In genomic region chr10:73911553-73912004, GRCh38 we compare ENCODE assay signal across 8 cellular contexts. TPM values are rescaled to one million over a fixed set of nuclear protein-coding genes. Genes with fewer than 3 reads are reported as not detected.
DNase-seq lines count a peak whose midpoint lies in the region; ATAC-seq, FAIRE-seq and TF ChIP-seq lines count a peak whose summit lies in the region.

No MANE protein-coding gene starts in this region.

- CTCF ChIA-PET in BJ (lab: Yijun Ruan, JAX) (interaction anchor here (0.8 to 1.0 kb wide), 2 partner anchors 8 to 20 kb away, joined by 3 to 5 read pairs; no protein-coding TSS in a partner anchor), H1 (lab: Charles Lee; ENCODE audit: partially characterized antibody) (interaction anchor here (1.1 to 3.0 kb wide), 4 partner anchors 23 to 170 kb away, joined by 3 to 12 read pairs (median 3); no protein-coding TSS in a partner anchor)

- H3K4me3 Mint-ChIP-seq in natural killer cell treated with Interleukin-12 subunit alpha and Interleukin-12 subunit beta and Interleukin-15 and Interleukin-18, amount 100 ng/mL, for 72 hours = peak overlapping the region; percentile 90

- H4K8ac ChIP-seq in H1 (ENCODE audit: extremely low read depth, insufficient read depth, low read length) = no peak overlapping the region

- H3K27ac Mint-ChIP-seq in natural killer cell treated with Interleukin-12 subunit alpha and Interleukin-12 subunit beta and Interleukin-15 and Interleukin-18, amount 100 ng/mL, for 72 hours = no peak overlapping the region

- H3K14ac ChIP-seq in H1 (ENCODE audit: insufficient read length) = no peak overlapping the region

- H3K9me3 ChIP-seq in H1 (ENCODE audit: insufficient read depth in 2 of 2, low read depth in 1 of 2, low read length in 1 of 2) = no peaks in the 10 kb centered on the region

- H3K56ac ChIP-seq in H1 (replicated peaks; ENCODE audit: insufficient read length, low read depth, low read length) = no peak overlapping the region

- peaks cover 37 to 39% of the 10 kb centered on the region in 2 donors for H3K4me1 Mint-ChIP-seq in natural killer cell treated with Interleukin-12 subunit alpha and Interleukin-12 subunit beta and Interleukin-15 and Interleukin-18, amount 100 ng/mL, for 72 hours (ENCODE audit: low read depth in 2 of 2)

- H2BK5ac ChIP-seq in H1 (ENCODE audit: low read depth, low read length) = no peak overlapping the region; the same call in 1 of the 2 replicates

- H3K23ac ChIP-seq in H1 (ENCODE audit: insufficient read length) = no peak overlapping the region

- H3K9ac ChIP-seq in H1 (replicated peaks in 1 of 4; ENCODE audit: extremely low read depth in 1 of 4, low read depth in 3 of 4, low read length in 3 of 4) = peak overlapping the region in 2 of 4 experiments; percentile 25; a peak in 3 of 7 replicates

- H4K20me1 ChIP-seq in H1 (replicated peaks in 1 of 2; ENCODE audit: control insufficient read depth in 1 of 2, insufficient read depth in 2 of 2, low read length in 2 of 2) = no peaks in the 10 kb centered on the region

- H3K4me3 ChIP-seq in BJ (ENCODE audit: low read depth, low read length) (peak overlapping the region; percentile 65), H1 (ENCODE audit: extremely low read depth in 1 of 4, insufficient read depth in 2 of 4, low read depth in 3 of 4, low read length in 4 of 4) (peak overlapping the region; percentile 72 to 84 (median 79))

- H3K79me2 ChIP-seq in H1 (ENCODE audit: control insufficient read depth in 1 of 2, insufficient read depth in 2 of 2, low read length in 2 of 2) = no peaks in the 10 kb centered on the region

- H3K36me3 Mint-ChIP-seq in natural killer cell treated with Interleukin-12 subunit alpha and Interleukin-12 subunit beta and Interleukin-15 and Interleukin-18, amount 100 ng/mL, for 72 hours = no peaks in the 10 kb centered on the region

- peak overlapping the region; percentile 92 to 96 for H3K4me2 ChIP-seq in H1 (ENCODE audit: insufficient read depth in 1 of 2, low read depth in 2 of 2, low read length in 2 of 2)

- TF ChIP-seq CTCF in BJ (IDR thresholded peaks at IDR 0.05; ENCODE audit: insufficient read depth, low read depth, low read length) = no peak
- TF ChIP-seq CTCF in H1 (IDR thresholded peaks at IDR 0.05; ENCODE audit: control extremely low read depth in 1 of 3, insufficient read depth in 1 of 3, low read depth in 1 of 3, low read length in 3 of 3) = no peak
- TF ChIP-seq CTCF in GM10266 (IDR thresholded peaks at IDR 0.05; ENCODE audit: control insufficient read depth, insufficient read depth, low read depth, missing control alignments) = no peak

- peaks cover 7 to 32% (median 27%) of the 10 kb centered on the region in 4 experiments for H3K4me1 ChIP-seq in H1 (replicated peaks in 1 of 4; ENCODE audit: control insufficient read depth in 3 of 4, insufficient read depth in 4 of 4, low read length in 3 of 4)

- TF ChIP-seq POLR2A in H1 (IDR thresholded peaks at IDR 0.05; ENCODE audit: control extremely low read depth in 1 of 2, low read depth in 2 of 2, low read length in 2 of 2) = no peak

- no peaks in the 10 kb centered on the region; the same call in 1 of the 2 replicates for H3K79me1 ChIP-seq in H1 (ENCODE audit: low read depth, low read length)

- no peak overlapping the region for H2BK120ac ChIP-seq in H1 (replicated peaks; ENCODE audit: low read depth, low read length)

- DNase-seq in BJ (ENCODE audit: low read depth) = no peak
- peak; percentile 50 for DNase-seq in M059J (ENCODE audit: low read depth)
- no peak for DNase-seq in H1 (ENCODE audit: low read depth in 1 of 2, low spot score in 2 of 2)
- no peak for DNase-seq in natural killer cell treated with Interleukin-12 subunit alpha and Interleukin-12 subunit beta and Interleukin-15 and Interleukin-18, amount 100 ng/mL, for 72 hours (ENCODE audit: low spot score)
- no peak for DNase-seq in substantia nigra (lab: John Stamatoyannopoulos, UW)
- no peak for DNase-seq in GM10266 (ENCODE audit: extremely low spot score)

- H4K91ac ChIP-seq in H1 (replicated peaks; ENCODE audit: insufficient read length, low read length) = no peak overlapping the region

- H2BK20ac ChIP-seq in H1 (ENCODE audit: low read length) = peak overlapping the region; percentile 80; the same call in 1 of the 2 replicates

- 14% methylated on average over 13 of the region's 14 CpGs; no CpG with 5 or more reads in 1 of the 2 experiments for WGBS in H1 (ENCODE audit: extremely low coverage in 1 of 2, insufficient coverage in 1 of 2, insufficient read length in 1 of 2, insufficient replicate concordance in 2 of 2, low coverage in 1 of 2, low lambda C conversion rate in 2 of 2, missing lambda C conversion rate in 1 of 2), 2 experiments

- H3K23me2 ChIP-seq in H1 (ENCODE audit: low read depth, low read length) = peaks cover 12% of the 10 kb centered on the region; the same call in 1 of the 2 replicates

- no peak overlapping the region for H2AK5ac ChIP-seq in H1 (ENCODE audit: low read depth, low read length)

- H3K27ac ChIP-seq in H1 (ENCODE audit: low read depth, low read length) (no peak overlapping the region), substantia nigra (ENCODE audit: low read depth, low read length, poor library complexity, severe bottlenecking) (no peak overlapping the region)

- no peak for FAIRE-seq in H1 (lab: Jason Lieb, UNC)

- no peak for TF ChIP-seq RAD21 in H1 (IDR thresholded peaks at IDR 0.05 in 1 of 2, conservative IDR thresholded peaks at IDR 0.05 in 1 of 2; ENCODE audit: low read depth in 2 of 2, low read length in 2 of 2)

- POLR2A ChIA-PET in BJ (lab: Charles Lee) = no interaction called here
- POLR2A ChIA-PET in H1 (lab: Charles Lee; ENCODE audit: partially characterized antibody) = interaction anchor here (1.1 to 2.4 kb wide), 14 partner anchors 12 to 168 kb away, joined by 3 to 15 read pairs (median 4); no protein-coding TSS in a partner anchor

- H2AFZ ChIP-seq in H1 (ENCODE audit: low read length) = 0 out of 2 replicates have a peak overlapping the region, but pooled peaks have one; percentile 3

- ATAC-seq in natural killer cell treated with Interleukin-12 subunit alpha and Interleukin-12 subunit beta and Interleukin-15 and Interleukin-18, amount 100 ng/mL, for 72 hours = no peak
- ATAC-seq in GM19395 (IDR thresholded peaks at IDR 0.05; ENCODE audit: unreplicated experiment) (no peak), GM18520 (IDR thresholded peaks at IDR 0.05; ENCODE audit: unreplicated experiment) (no peak)

- H3K4ac ChIP-seq in H1 (replicated peaks; ENCODE audit: insufficient read length, low read depth, low read length) = no peak overlapping the region

- H2BK15ac ChIP-seq in H1 (ENCODE audit: low read length) = peak overlapping the region; percentile 72

- TF ChIP-seq EP300 in H1 (IDR thresholded peaks at IDR 0.05; ENCODE audit: borderline replicate concordance in 1 of 2, low read depth in 2 of 2, low read length in 2 of 2) = no peak

- no peak overlapping the region for H4K5ac ChIP-seq in H1 (ENCODE audit: insufficient read length, low read depth, low read length)

- H3K18ac ChIP-seq in H1 (ENCODE audit: extremely low read depth, low read length) = peak overlapping the region; percentile 78

- peak overlapping the region; percentile 77; the same call in 1 of the 2 replicates for H2BK12ac ChIP-seq in H1 (ENCODE audit: low read depth, low read length)

- no peaks in the 10 kb centered on the region for H3K9me3 Mint-ChIP-seq in natural killer cell treated with Interleukin-12 subunit alpha and Interleukin-12 subunit beta and Interleukin-15 and Interleukin-18, amount 100 ng/mL, for 72 hours

- H3K27me3 ChIP-seq in BJ (ENCODE audit: control insufficient read depth, insufficient read depth, low read length) (no peaks in the 10 kb centered on the region), H1 (replicated peaks in 1 of 4; ENCODE audit: control insufficient read depth in 3 of 4, extremely low read depth in 1 of 4, insufficient read depth in 3 of 4, low read length in 3 of 4) (peaks cover 3 to 19% (median 12%) of the 10 kb centered on the region in 4 experiments; a peak in 6 of 7 replicates)

- H3K27me3 Mint-ChIP-seq in natural killer cell treated with Interleukin-12 subunit alpha and Interleukin-12 subunit beta and Interleukin-15 and Interleukin-18, amount 100 ng/mL, for 72 hours = peaks cover 26 to 30% of the 10 kb centered on the region in 2 donors

- H3K36me3 ChIP-seq in BJ (ENCODE audit: control insufficient read depth, insufficient read depth, low read length) (peaks cover 24% of the 10 kb centered on the region), H1 (ENCODE audit: control insufficient read depth in 2 of 4, insufficient read depth in 4 of 4, low read length in 3 of 4) (no peaks in the 10 kb centered on the region)

RNA-seq across cellular contexts. Expression of gene PLAU, which starts 0.6 kb away (rescaled TPM):
- polyA plus RNA-seq in BJ (2011; rRNA removed) = 25.2 and 37.2 TPM in 2 replicates
- polyA minus RNA-seq in BJ (2011; rRNA and poly(A)+ RNA removed) = 13.8 TPM in 2 replicates
- total RNA-seq in M059J (2014; rRNA removed; shearing (Covaris generic)) = 264 and 272 TPM in 2 replicates
- 23.8 and 26.1 TPM in 2 replicates for total RNA-seq in H1 (2021; fragmentation: NEBNext Ultra II Directional; extraction: Animal tissue kit (Norgen Biotek cat#: 25700))
- 15.8 and 16.2 TPM in 2 replicates for polyA plus RNA-seq in H1 (2011; rRNA removed)
- 19.5 TPM for polyA plus RNA-seq in H1 (2011; cell fraction: cytosol; rRNA removed)
- 21.1 TPM for polyA plus RNA-seq in H1 (2011; cell fraction: nucleus; rRNA removed)
- polyA plus RNA-seq in H1 (2012, experiment 1 of 2) = 19.7 to 29.1 TPM (median 26.3 TPM) in 4 replicates
- polyA plus RNA-seq in H1 (2012, experiment 2 of 2) = 23.8 TPM
- polyA plus RNA-seq in H1 (2013, experiment 1 of 2) = 30.9 TPM
- polyA plus RNA-seq in H1 (2013, experiment 2 of 2) = 32.5 TPM
- polyA minus RNA-seq in H1 (2011; rRNA and poly(A)+ RNA removed) = 9.7 and 10.8 TPM in 2 replicates
- 6.0 TPM for polyA minus RNA-seq in H1 (2011; cell fraction: cytosol; rRNA and poly(A)+ RNA removed)
- polyA minus RNA-seq in H1 (2011; cell fraction: nucleus; rRNA and poly(A)+ RNA removed) = 4.4 TPM
- not detected for total RNA-seq in natural killer cell treated with Interleukin-12 subunit alpha and Interleukin-12 subunit beta and Interleukin-15 and Interleukin-18, amount 100 ng/mL, for 72 hours

RNA-seq across cellular contexts. Expression of gene CAMK2G, which starts 37.2 kb away (rescaled TPM):
- polyA plus RNA-seq in BJ (2011; rRNA removed) (32.5 and 43.8 TPM in 2 replicates), H1 (2011; rRNA removed) (28.9 and 31.9 TPM in 2 replicates)
- polyA minus RNA-seq in BJ (2011; rRNA and poly(A)+ RNA removed) = 25.5 and 27.1 TPM in 2 replicates
- 29.3 and 42.2 TPM in 2 replicates for total RNA-seq in M059J (2014; rRNA removed; shearing (Covaris generic))
- 29.9 and 31.7 TPM in 2 replicates for total RNA-seq in H1 (2021; fragmentation: NEBNext Ultra II Directional; extraction: Animal tissue kit (Norgen Biotek cat#: 25700))
- 37.7 TPM for polyA plus RNA-seq in H1 (2011; cell fraction: cytosol; rRNA removed)
- polyA plus RNA-seq in H1 (2011; cell fraction: nucleus; rRNA removed) = 77.7 TPM
- 31.3 to 38.7 TPM (median 34.5 TPM) in 4 replicates for polyA plus RNA-seq in H1 (2012, experiment 1 of 2)
- 22.7 TPM for polyA plus RNA-seq in H1 (2012, experiment 2 of 2)
- polyA plus RNA-seq in H1 (2013, experiment 1 of 2) = 23.2 TPM
- polyA plus RNA-seq in H1 (2013, experiment 2 of 2) = 21.7 TPM
- polyA minus RNA-seq in H1 (2011; rRNA and poly(A)+ RNA removed) = 38.9 and 49.0 TPM in 2 replicates
- 20.9 TPM for polyA minus RNA-seq in H1 (2011; cell fraction: cytosol; rRNA and poly(A)+ RNA removed)
- 32.5 TPM for polyA minus RNA-seq in H1 (2011; cell fraction: nucleus; rRNA and poly(A)+ RNA removed)
- total RNA-seq in natural killer cell treated with Interleukin-12 subunit alpha and Interleukin-12 subunit beta and Interleukin-15 and Interleukin-18, amount 100 ng/mL, for 72 hours = 10 to 100 TPM in 1 of 2 donors, 1 to 10 TPM in 1; 6.9 to 15.3 TPM

Comparison
In these comparisons a context has a peak if more than half of its experiments do, and no peak if none do; other contexts are left out.
1. RNA of gene PLAU, which starts 0.6 kb away (total RNA-seq): 264 to 272 TPM in M059J and 23.8 to 26.1 TPM in H1; not detected in natural killer cell treated with Interleukin-12 subunit alpha and Interleukin-12 subunit beta and Interleukin-15 and Interleukin-18, amount 100 ng/mL, for 72 hours; every median in the first group is over 10 times any median in the second.